Comparison of ENCODE assay signal across 18 cellular contexts in the genomic region with DNA sequence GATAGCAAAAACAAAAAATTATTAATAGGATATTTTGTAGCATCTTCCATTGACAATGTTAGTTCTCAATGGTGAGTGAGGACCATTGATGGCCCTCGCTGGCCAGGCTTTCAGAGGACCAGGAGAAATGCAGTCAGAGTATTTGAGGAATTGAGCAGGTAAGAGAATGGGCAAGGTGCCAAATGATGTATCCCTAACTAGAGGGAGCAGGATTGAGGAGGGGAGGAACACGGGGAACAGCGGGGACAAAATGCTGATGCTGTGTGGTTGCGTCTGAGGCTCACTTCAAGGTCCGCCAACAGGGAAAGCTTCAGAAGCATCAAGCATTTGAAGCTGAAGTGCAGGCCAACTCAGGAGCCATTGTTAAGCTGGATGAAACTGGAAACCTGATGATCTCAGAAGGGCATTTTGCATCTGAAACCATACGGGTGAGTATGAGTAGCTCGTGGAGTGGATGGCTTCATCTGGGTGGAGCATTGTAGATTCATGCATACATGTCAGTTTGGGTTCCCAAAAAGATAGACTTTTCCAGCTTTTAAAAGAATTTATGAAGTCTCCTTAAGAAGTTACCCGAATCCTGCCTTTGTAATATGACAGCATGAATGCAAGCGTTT. TPM values are rescaled to one million over a fixed set of nuclear protein-coding genes. Genes with fewer than 3 reads are reported as not detected.
DNase-seq lines count a peak whose midpoint lies in the region; ATAC-seq and TF ChIP-seq lines count a peak whose summit lies in the region.
"Had no signal": no experiment of that assay in that cellular context is flagged by ENCODE, and none has a peak within 500 bp of the region (broad histone marks: within the 10 kb centered on the region; RNA-seq: fewer than 3 reads in every experiment).

No MANE protein-coding gene starts in this region.

- H3K27me3 ChIP-seq in CD8-positive, alpha-beta memory T cell (ENCODE audit: insufficient read depth, low read length, poor library complexity, severe bottlenecking), result no peaks in the 10 kb centered on the region
- no peaks in the 10 kb centered on the region for H3K27me3 ChIP-seq in fibroblast of lung (ENCODE audit: control insufficient read depth, insufficient read depth, low read length)
- H3K27me3 ChIP-seq: pancreas, suprapubic skin had no signal

- H3K4me3 ChIP-seq in CD8-positive, alpha-beta memory T cell (ENCODE audit: low read length), result no peak overlapping the region
- no peak overlapping the region for H3K4me3 ChIP-seq in fibroblast of lung (replicated peaks in 1 of 4; ENCODE audit: control extremely low read depth in 1 of 4, insufficient read depth in 1 of 4, low read depth in 3 of 4, low read length in 4 of 4)
- H3K4me3 ChIP-seq: HAP-1, left ventricle myocardium inferior, pancreas, suprapubic skin had no signal

- POLR2A ChIA-PET in CD8-positive, alpha-beta memory T cell (lab: Charles Lee), result no interaction called here

- no peaks in the 10 kb centered on the region for H3K4me1 ChIP-seq in CD8-positive, alpha-beta memory T cell (ENCODE audit: insufficient read depth, low read length)
- H3K4me1 ChIP-seq in fibroblast of lung (ENCODE audit: control insufficient read depth, extremely low read depth, insufficient read depth, low read length), result no peaks in the 10 kb centered on the region
- H3K4me1 ChIP-seq: HAP-1, pancreas had no signal

- H3K36me3 Mint-ChIP-seq in CD8-positive, alpha-beta memory T cell, result peaks cover 10 to 69% (median 20%) of the 10 kb centered on the region in 3 donors
- peaks cover 48% of the 10 kb centered on the region for H3K36me3 Mint-ChIP-seq in HFFc6 (ENCODE audit: low read depth)

- H3K9ac ChIP-seq in fibroblast of lung (ENCODE audit: insufficient read depth, low read length), result no peak overlapping the region

- CTCF ChIA-PET in CD8-positive, alpha-beta memory T cell (lab: Charles Lee), result interaction anchor here (1.4 kb wide), 1 partner anchor 14 kb away, joined by 4 read pairs; no protein-coding TSS in a partner anchor

- no peaks in the 10 kb centered on the region for H3K9me3 Mint-ChIP-seq in CD8-positive, alpha-beta memory T cell
- no peaks in the 10 kb centered on the region for H3K9me3 Mint-ChIP-seq in HFFc6
- H3K9me3 Mint-ChIP-seq: T-cell had no signal

- no peaks in the 10 kb centered on the region for H3K27me3 Mint-ChIP-seq in CD8-positive, alpha-beta memory T cell
- H3K27me3 Mint-ChIP-seq in HFFc6 (ENCODE audit: insufficient read depth), result peaks cover 4% of the 10 kb centered on the region
- H3K27me3 Mint-ChIP-seq: T-cell had no signal

- H3K4me1 Mint-ChIP-seq in CD8-positive, alpha-beta memory T cell, result peaks cover 25 to 57% (median 56%) of the 10 kb centered on the region in 3 donors
- H3K4me1 Mint-ChIP-seq in HFFc6 (ENCODE audit: low read depth), result peaks cover 5% of the 10 kb centered on the region; the same call in 1 of the 2 replicates

- H3K27ac ChIP-seq in CD8-positive, alpha-beta memory T cell (ENCODE audit: low read depth, low read length), result no peak overlapping the region
- H3K27ac ChIP-seq in fibroblast of lung (ENCODE audit: insufficient read depth, low read length), result no peak overlapping the region
- H3K27ac ChIP-seq: left ventricle myocardium inferior, pancreas, suprapubic skin had no signal

- H3K9me3 ChIP-seq in CD8-positive, alpha-beta memory T cell (ENCODE audit: low read length), result no peaks in the 10 kb centered on the region
- H3K9me3 ChIP-seq in fibroblast of lung (ENCODE audit: control insufficient read depth, insufficient read depth, low read depth, low read length), result no peaks in the 10 kb centered on the region
- H3K9me3 ChIP-seq: HAP-1, left ventricle myocardium inferior, pancreas, suprapubic skin had no signal

- DNase-seq in CD8-positive, alpha-beta memory T cell, result no peak
- DNase-seq in HFFc6 (no peak), NCI-H69 (lab: John Stamatoyannopoulos, UW) (peak; percentile 14), fibroblast of lung (ENCODE audit: low read depth in 2 of 2) (peak; percentile 13 to 31)
- DNase-seq: activated CD4-positive, CD25-positive, alpha-beta regulatory T cell; activated naive CD4-positive, alpha-beta T cell treated with anti-CD3 and anti-CD28 coated beads, Interleukin-2, amount 50 U/mL, for 16 hours; COR-L47; GF-D8; left ventricle myocardium inferior; NCI-H1694 treated with DMSO at 0.1 percent for 48 hours; pancreas; stimulated activated CD4-positive, alpha-beta T cell treated with anti-CD3 and anti-CD28 coated beads, Interleukin-2, amount 100 ng/mL, for 48 hours; T-cell had no signal

- H2AFZ ChIP-seq in fibroblast of lung (ENCODE audit: low read length), result no peak overlapping the region

- H4K20me1 ChIP-seq in fibroblast of lung (ENCODE audit: control insufficient read depth, extremely low read depth, insufficient read depth, low read length), result peaks cover 2% of the 10 kb centered on the region

- H3K27ac Mint-ChIP-seq in CD8-positive, alpha-beta memory T cell, result peak overlapping the region in 6 of 8 donors; percentile 4 to 87 (median 51)
- H3K27ac Mint-ChIP-seq in HFFc6, result peak overlapping the region; percentile 32; the same call in 1 of the 2 replicates
- H3K27ac Mint-ChIP-seq: T-cell had no signal

- TF ChIP-seq CTCF in HFFc6 (IDR thresholded peaks at IDR 0.05), result no peak
- no peak for TF ChIP-seq CTCF in fibroblast of lung (conservative IDR thresholded peaks at IDR 0.05 in 1 of 2, IDR thresholded peaks at IDR 0.05 in 1 of 2; ENCODE audit: low read depth in 1 of 2, low read length in 2 of 2)

- ATAC-seq in GM21825 (IDR thresholded peaks at IDR 0.05; ENCODE audit: unreplicated experiment), result no peak
- no peak for ATAC-seq in HG02588 (IDR thresholded peaks at IDR 0.05; ENCODE audit: unreplicated experiment)
- ATAC-seq in GM18873 (IDR thresholded peaks at IDR 0.05; ENCODE audit: low FRiP score, unreplicated experiment), result no peak
- ATAC-seq: pancreas, T-cell had no signal

- no peak overlapping the region for H3K4me2 ChIP-seq in fibroblast of lung (ENCODE audit: extremely low read depth, insufficient read depth, low read length)

- H3K79me2 ChIP-seq in fibroblast of lung (ENCODE audit: control insufficient read depth, insufficient read depth, low read length), result peaks cover 58% of the 10 kb centered on the region

- no peak overlapping the region for H3K4me3 Mint-ChIP-seq in CD8-positive, alpha-beta memory T cell
- no peak overlapping the region for H3K4me3 Mint-ChIP-seq in HFFc6
- H3K4me3 Mint-ChIP-seq: T-cell had no signal

- H3K36me3 ChIP-seq in CD8-positive, alpha-beta memory T cell (ENCODE audit: insufficient read depth, low read length), result peaks cover 7% of the 10 kb centered on the region
- H3K36me3 ChIP-seq in fibroblast of lung (ENCODE audit: control insufficient read depth, insufficient read depth, low read length), result peaks cover 12% of the 10 kb centered on the region

RNA-seq across cellular contexts. Expression of gene SPTAN1, which starts 16.2 kb away (rescaled TPM):
- total RNA-seq in CD8-positive, alpha-beta memory T cell, result 100 to 1,000 TPM; 195 to 203 TPM
- polyA plus RNA-seq in CD8-positive, alpha-beta memory T cell, result 132 TPM
- 100 to 1,000 TPM; 316 to 368 (median 327) TPM for total RNA-seq in HFFc6 (2021; fragmentation: NEBNext Ultra II Directional; extraction: Animal tissue kit (Norgen Biotek cat#: 25700))
- 229 and 518 TPM in 2 replicates for total RNA-seq in fibroblast of lung
- polyA plus RNA-seq in fibroblast of lung, result 189 and 207 TPM in 2 replicates
- 290 and 299 TPM in 2 replicates for polyA plus RNA-seq in fibroblast of lung (2012)
- 1,388 and 1,572 TPM in 2 replicates for polyA minus RNA-seq in fibroblast of lung (ENCODE audit: low replicate concordance)

Comparison
In these comparisons a context has a peak if more than half of its experiments do, and no peak if none do; other contexts are left out.
1. DNase-seq: peak in NCI-H69 (single experiment) and fibroblast of lung (2 of 2); none in CD8-positive, alpha-beta memory T cell (0 of 5) and HFFc6 (single experiment).